25 cellular contexts compared by ENCODE assay signal in the genomic region with DNA sequence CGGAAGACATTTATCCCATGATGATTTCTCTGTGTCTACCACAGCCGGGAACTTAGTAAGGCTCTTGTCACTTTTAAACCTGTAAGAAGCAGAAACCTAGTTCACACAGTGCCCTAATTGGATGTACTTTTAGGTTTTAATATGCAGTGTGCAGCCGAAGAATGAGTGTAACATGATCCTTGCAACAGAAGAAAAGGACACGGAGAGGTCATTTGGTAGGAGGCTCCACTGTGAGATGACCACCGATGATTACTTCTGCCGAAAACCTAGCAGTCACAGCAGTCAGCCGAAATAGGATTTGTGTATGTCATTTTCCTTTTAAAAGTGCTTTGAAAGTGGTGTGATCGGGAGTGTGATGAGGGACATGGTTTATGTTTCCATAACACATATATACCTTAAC. TPM values are rescaled to one million over a fixed set of nuclear protein-coding genes. Genes with fewer than 3 reads are reported as not detected.
"Had no signal": no experiment of that assay in that cellular context is flagged by ENCODE, and none has a peak within 500 bp of the region (broad histone marks: within the 10 kb centered on the region; RNA-seq: fewer than 3 reads in every experiment).

No MANE protein-coding gene starts in this region.

- H3K4me1 ChIP-seq: SJCRH30 had no signal

- H3K4me2 ChIP-seq: SK-N-SH had no signal

- H3K36me3 ChIP-seq: brain microvascular endothelial cell, SJCRH30 had no signal

- ATAC-seq: activated T-helper 17 cell treated with anti-CD3 and anti-CD28 coated beads, Interleukin-2, amount 50 U/mL, for 72 hours had no signal

- DNase-seq: activated CD4-positive, alpha-beta memory T cell treated with anti-CD3 and anti-CD28 coated beads, Interleukin-2, amount 10 ng/mL, durations not matched to agents 7 days and 5 days; activated CD4-positive, alpha-beta T cell treated with anti-CD3 and anti-CD28 coated beads, Interleukin-2, amount 50 U/mL, for 1 hour; activated CD4-positive, CD25-positive, alpha-beta regulatory T cell; activated gamma-delta T cell; activated naive CD4-positive, alpha-beta T cell treated with anti-CD3 and anti-CD28 coated beads for 36 hours; activated T-cell treated with anti-CD3 and anti-CD28 coated beads for 4 hours; activated T-cell treated with anti-CD3 and anti-CD28 coated beads, Interleukin-2, amount 50 U/mL, for 48 hours; amygdala; brain microvascular endothelial cell; Karpas-422; MM.1S; NCI-H1105; NCI-H1436; NCI-H187; NCI-H2081 treated with DMSO at 0.1 percent for 48 hours; NCI-H446; NCI-H524; Peyer's patch; Right ventricle myocardium superior; SJCRH30; SK-N-SH; T-helper 1 cell had no signal

- H3K9me3 ChIP-seq: Peyer's patch, SJCRH30, SK-N-SH had no signal

- H3K27ac ChIP-seq: brain microvascular endothelial cell, Peyer's patch, RWPE1, SJCRH30, VCaP had no signal

- H3K9ac ChIP-seq: SK-N-SH had no signal

- H3K27me3 ChIP-seq: Peyer's patch, SJCRH30 had no signal

- H3K4me3 ChIP-seq: Peyer's patch, SJCRH30 had no signal

RNA-seq across cellular contexts. Expression of gene CACNA1D, which starts 6.8 kb away (rescaled TPM):
- total RNA-seq: activated naive CD4-positive, alpha-beta T cell treated with anti-CD3 and anti-CD28 coated beads for 36 hours; SJCRH30 had no signal
